Comparison of ENCODE assay signal across 1 cellular context in genomic region chrX:133290076-133290475, GRCh38.
TF ChIP-seq lines count a peak whose summit lies in the region.

No MANE protein-coding gene starts in this region.

TF ChIP-seq in IMR-90, 13 proteins besides CTCF, POLR2A, EP300 and RAD21 (continued from another document):
- no peak for TF ChIP-seq ELK1 (IDR thresholded peaks at IDR 0.05; ENCODE audit: borderline replicate concordance, low read depth, low read length)
- TF ChIP-seq RFX5 (IDR thresholded peaks at IDR 0.05; ENCODE audit: low read depth, low read length) = no peak
- TF ChIP-seq MAFK (IDR thresholded peaks at IDR 0.05; ENCODE audit: low read depth, low read length) = no peak
- no peak for TF ChIP-seq RCOR1 (IDR thresholded peaks at IDR 0.05; ENCODE audit: insufficient replicate concordance, low read length)
- TF ChIP-seq SMC3 (IDR thresholded peaks at IDR 0.05; ENCODE audit: low read depth, low read length) = no peak
- no peak for TF ChIP-seq CEBPB (IDR thresholded peaks at IDR 0.05; ENCODE audit: low read depth, low read length)
